Comparison of ENCODE assay signal across 17 cellular contexts in the genomic region with DNA sequence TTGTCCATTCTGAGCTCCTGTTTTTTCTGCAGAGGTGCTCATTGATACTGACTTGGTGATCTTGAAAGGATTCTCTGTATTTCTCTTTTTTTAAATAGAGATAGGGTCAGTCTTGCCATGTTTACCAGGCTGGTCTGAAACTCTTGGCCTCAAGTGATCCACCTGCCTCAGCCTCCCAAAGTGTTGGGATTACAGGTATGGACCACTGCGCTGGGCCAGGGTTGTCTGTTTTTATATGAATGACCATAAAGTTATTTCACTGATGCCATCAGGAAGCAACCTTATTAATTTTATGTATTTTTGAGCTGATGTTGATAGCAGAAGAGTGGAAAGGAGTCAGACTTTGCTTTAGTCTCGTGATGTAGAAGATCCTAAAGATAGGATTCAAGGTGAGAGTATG. TPM values are rescaled to one million over a fixed set of nuclear protein-coding genes. Genes with fewer than 3 reads are reported as not detected.
DNase-seq lines count a peak whose midpoint lies in the region; ATAC-seq and TF ChIP-seq lines count a peak whose summit lies in the region.
"Had no signal": no experiment of that assay in that cellular context is flagged by ENCODE, and none has a peak within 500 bp of the region (broad histone marks: within the 10 kb centered on the region; RNA-seq: fewer than 3 reads in every experiment).

No MANE protein-coding gene starts in this region.

- H3K79me2 ChIP-seq in parathyroid adenoma, result no peaks in the 10 kb centered on the region

- ATAC-seq in RWPE2 (ENCODE audit: low read depth) (no peak), T-helper 17 cell (no peak), GM19452 (IDR thresholded peaks at IDR 0.05; ENCODE audit: unreplicated experiment) (no peak), WTC11 (no peak)
- ATAC-seq: A549, GM23338 had no signal

- H3K4me1 ChIP-seq in RWPE2 (ENCODE audit: insufficient read depth, poor library complexity, severe bottlenecking) (peaks cover 3% of the 10 kb centered on the region), parathyroid adenoma (peaks cover 30% of the 10 kb centered on the region), spleen (peaks cover 0 to 10% (median 2%) of the 10 kb centered on the region in 6 donors)
- H3K4me1 ChIP-seq: A549 had no signal

- no peak for TF ChIP-seq POLR2A in spleen (IDR thresholded peaks at IDR 0.05)

- H3K4me3 ChIP-seq in RWPE2 (ENCODE audit: severe bottlenecking) (no peak overlapping the region), parathyroid adenoma (ENCODE audit: low read depth, low read length) (no peak overlapping the region), spleen (no peak overlapping the region)
- H3K4me3 ChIP-seq: A549, BLaER1, GM23338 had no signal

- H3K36me3 Mint-ChIP-seq in T-helper 17 cell (ENCODE audit: low read depth), result peaks cover 3% of the 10 kb centered on the region
- no peaks in the 10 kb centered on the region for H3K36me3 Mint-ChIP-seq in WTC11
- H3K36me3 Mint-ChIP-seq: CD14-positive monocyte; CD4-positive, alpha-beta memory T cell had no signal

- H3K27ac Mint-ChIP-seq in T-helper 17 cell (peak overlapping the region; percentile 89), WTC11 (no peak overlapping the region)
- H3K27ac Mint-ChIP-seq: CD14-positive monocyte, GM23338 had no signal

- no peak overlapping the region for H3K4me2 ChIP-seq in parathyroid adenoma (ENCODE audit: low read length)
- H3K4me2 ChIP-seq: A549, BLaER1, GM23338 had no signal

- peak overlapping the region; percentile 6 for H2AFZ ChIP-seq in parathyroid adenoma
- H2AFZ ChIP-seq: GM23338 had no signal

- H3K4me3 Mint-ChIP-seq in T-helper 17 cell, result no peak overlapping the region
- no peak overlapping the region for H3K4me3 Mint-ChIP-seq in WTC11
- H3K4me3 Mint-ChIP-seq: GM23338 had no signal

- POLR2A ChIA-PET in WTC11 (lab: Charles Lee), result no interaction called here

- H3K36me3 ChIP-seq in RWPE2 (ENCODE audit: low read depth) (no peaks in the 10 kb centered on the region), parathyroid adenoma (ENCODE audit: control insufficient read depth, insufficient read depth, low read length) (no peaks in the 10 kb centered on the region), spleen (no peaks in the 10 kb centered on the region)
- H3K36me3 ChIP-seq: BLaER1 had no signal

- no peak overlapping the region for H3K9ac ChIP-seq in parathyroid adenoma
- H3K9ac ChIP-seq: BLaER1 had no signal

- H3K4me1 Mint-ChIP-seq in T-helper 17 cell (peaks cover 16% of the 10 kb centered on the region), WTC11 (no peaks in the 10 kb centered on the region)
- H3K4me1 Mint-ChIP-seq: GM23338 had no signal

- 91 to 98% (median 95%) methylated on average over 2 of the region's 2 CpGs for WGBS in spleen, 5 donors

- H3K9me3 ChIP-seq in RWPE2 (ENCODE audit: severe bottlenecking) (no peaks in the 10 kb centered on the region), T-helper 17 cell (ENCODE audit: control insufficient read depth, low read length, poor library complexity, severe bottlenecking) (no peaks in the 10 kb centered on the region), parathyroid adenoma (ENCODE audit: control insufficient read depth, low read length) (no peaks in the 10 kb centered on the region), spleen (no peaks in the 10 kb centered on the region)
- H3K9me3 ChIP-seq: A549, BLaER1 had no signal

- no peaks in the 10 kb centered on the region for H3K27me3 ChIP-seq in RWPE2 (ENCODE audit: insufficient read depth, poor library complexity, severe bottlenecking)
- no peaks in the 10 kb centered on the region for H3K27me3 ChIP-seq in parathyroid adenoma (ENCODE audit: control insufficient read depth, insufficient read depth, low read length)
- no peaks in the 10 kb centered on the region for H3K27me3 ChIP-seq in spleen (replicated peaks in 1 of 7)
- H3K27me3 ChIP-seq: BLaER1 had no signal

- CTCF ChIA-PET in WTC11 (lab: Charles Lee), result interaction anchor here (1.6 kb wide), 1 partner anchor 19 kb away, joined by 3 read pairs; no protein-coding TSS in a partner anchor

- H3K9me3 Mint-ChIP-seq in WTC11, result no peaks in the 10 kb centered on the region
- H3K9me3 Mint-ChIP-seq: CD14-positive monocyte; CD4-positive, alpha-beta memory T cell; GM23338 had no signal

- peak; percentile 19 for DNase-seq in RWPE2 (ENCODE audit: low spot score)
- DNase-seq in T-helper 17 cell, result no peak
- peak; percentile 10 for DNase-seq in spleen
- DNase-seq in UCSD-AML1 (lab: John Stamatoyannopoulos, UW; ENCODE audit: unreplicated experiment), result no peak
- no peak for DNase-seq in WTC11 (ENCODE audit: low spot score)
- DNase-seq: CD4-positive, alpha-beta memory T cell; DMS153; DMS79; GDM1; HCEC 1CT; IMR-90 had no signal

- H3K27me3 Mint-ChIP-seq in T-helper 17 cell, result peaks cover 20% of the 10 kb centered on the region
- H3K27me3 Mint-ChIP-seq in WTC11 (ENCODE audit: low read depth), result no peaks in the 10 kb centered on the region

- TF ChIP-seq CTCF in RWPE2 (IDR thresholded peaks at IDR 0.05; ENCODE audit: poor library complexity, severe bottlenecking) (no peak), parathyroid adenoma (IDR thresholded peaks at IDR 0.05) (no peak), spleen (IDR thresholded peaks at IDR 0.05 in 8 of 11, conservative IDR thresholded peaks at IDR 0.05 in 3 of 11) (no peak), WTC11 (IDR thresholded peaks at IDR 0.05) (no peak)

- H3K27ac ChIP-seq in RWPE2 (ENCODE audit: poor library complexity, severe bottlenecking), result no peak overlapping the region
- no peak overlapping the region for H3K27ac ChIP-seq in parathyroid adenoma
- no peak overlapping the region for H3K27ac ChIP-seq in spleen
- H3K27ac ChIP-seq: A549, BLaER1 had no signal

- intact Hi-C loops in spleen (cut with DNase I; ENCODE audit: low total_unique reads), result no loop called here

TF ChIP-seq in WTC11, 78 proteins besides CTCF, POLR2A, EP300 and RAD21:
- TF ChIP-seq, protein P1, sequence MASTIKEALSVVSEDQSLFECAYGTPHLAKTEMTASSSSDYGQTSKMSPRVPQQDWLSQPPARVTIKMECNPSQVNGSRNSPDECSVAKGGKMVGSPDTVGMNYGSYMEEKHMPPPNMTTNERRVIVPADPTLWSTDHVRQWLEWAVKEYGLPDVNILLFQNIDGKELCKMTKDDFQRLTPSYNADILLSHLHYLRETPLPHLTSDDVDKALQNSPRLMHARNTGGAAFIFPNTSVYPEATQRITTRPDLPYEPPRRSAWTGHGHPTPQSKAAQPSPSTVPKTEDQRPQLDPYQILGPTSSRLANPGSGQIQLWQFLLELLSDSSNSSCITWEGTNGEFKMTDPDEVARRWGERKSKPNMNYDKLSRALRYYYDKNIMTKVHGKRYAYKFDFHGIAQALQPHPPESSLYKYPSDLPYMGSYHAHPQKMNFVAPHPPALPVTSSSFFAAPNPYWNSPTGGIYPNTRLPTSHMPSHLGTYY (CRISPR knock-in tag; IDR thresholded peaks at IDR 0.05), result no peak
- TF ChIP-seq NR3C1 (CRISPR knock-in tag; conservative IDR thresholded peaks at IDR 0.05; ENCODE audit: low read depth) (no peak), JAZF1 (CRISPR knock-in tag; IDR thresholded peaks at IDR 0.05) (no peak), ESRRA (CRISPR knock-in tag; IDR thresholded peaks at IDR 0.05; ENCODE audit: borderline replicate concordance) (no peak)
- TF ChIP-seq, protein P2, sequence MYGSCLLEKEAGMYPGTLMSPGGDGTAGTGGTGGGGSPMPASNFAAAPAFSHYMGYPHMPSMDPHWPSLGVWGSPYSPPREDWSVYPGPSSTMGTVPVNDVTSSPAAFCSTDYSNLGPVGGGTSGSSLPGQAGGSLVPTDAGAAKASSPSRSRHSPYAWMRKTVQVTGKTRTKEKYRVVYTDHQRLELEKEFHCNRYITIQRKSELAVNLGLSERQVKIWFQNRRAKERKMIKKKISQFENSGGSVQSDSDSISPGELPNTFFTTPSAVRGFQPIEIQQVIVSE (CRISPR knock-in tag; IDR thresholded peaks at IDR 0.05; ENCODE audit: borderline replicate concordance), result no peak
- TF ChIP-seq, protein P3, sequence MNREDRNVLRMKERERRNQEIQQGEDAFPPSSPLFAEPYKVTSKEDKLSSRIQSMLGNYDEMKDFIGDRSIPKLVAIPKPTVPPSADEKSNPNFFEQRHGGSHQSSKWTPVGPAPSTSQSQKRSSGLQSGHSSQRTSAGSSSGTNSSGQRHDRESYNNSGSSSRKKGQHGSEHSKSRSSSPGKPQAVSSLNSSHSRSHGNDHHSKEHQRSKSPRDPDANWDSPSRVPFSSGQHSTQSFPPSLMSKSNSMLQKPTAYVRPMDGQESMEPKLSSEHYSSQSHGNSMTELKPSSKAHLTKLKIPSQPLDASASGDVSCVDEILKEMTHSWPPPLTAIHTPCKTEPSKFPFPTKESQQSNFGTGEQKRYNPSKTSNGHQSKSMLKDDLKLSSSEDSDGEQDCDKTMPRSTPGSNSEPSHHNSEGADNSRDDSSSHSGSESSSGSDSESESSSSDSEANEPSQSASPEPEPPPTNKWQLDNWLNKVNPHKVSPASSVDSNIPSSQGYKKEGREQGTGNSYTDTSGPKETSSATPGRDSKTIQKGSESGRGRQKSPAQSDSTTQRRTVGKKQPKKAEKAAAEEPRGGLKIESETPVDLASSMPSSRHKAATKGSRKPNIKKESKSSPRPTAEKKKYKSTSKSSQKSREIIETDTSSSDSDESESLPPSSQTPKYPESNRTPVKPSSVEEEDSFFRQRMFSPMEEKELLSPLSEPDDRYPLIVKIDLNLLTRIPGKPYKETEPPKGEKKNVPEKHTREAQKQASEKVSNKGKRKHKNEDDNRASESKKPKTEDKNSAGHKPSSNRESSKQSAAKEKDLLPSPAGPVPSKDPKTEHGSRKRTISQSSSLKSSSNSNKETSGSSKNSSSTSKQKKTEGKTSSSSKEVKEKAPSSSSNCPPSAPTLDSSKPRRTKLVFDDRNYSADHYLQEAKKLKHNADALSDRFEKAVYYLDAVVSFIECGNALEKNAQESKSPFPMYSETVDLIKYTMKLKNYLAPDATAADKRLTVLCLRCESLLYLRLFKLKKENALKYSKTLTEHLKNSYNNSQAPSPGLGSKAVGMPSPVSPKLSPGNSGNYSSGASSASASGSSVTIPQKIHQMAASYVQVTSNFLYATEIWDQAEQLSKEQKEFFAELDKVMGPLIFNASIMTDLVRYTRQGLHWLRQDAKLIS (CRISPR knock-in tag; IDR thresholded peaks at IDR 0.05; ENCODE audit: borderline replicate concordance), result no peak
TF ChIP-seq in WTC11: peak in this region for 0.

RNA-seq across cellular contexts. Expression of a gene that starts 35.7 kb away (rescaled TPM):
- total RNA-seq in T-helper 17 cell (10 to 100 TPM; 79.0 to 80.3 TPM), spleen (100 to 1,000 TPM in 5 of 7 donors, 10 to 100 TPM in 2; 88.5 to 247 (median 121) TPM), WTC11 (2021) (94.6 to 110 TPM (median 99.0 TPM) in 3 replicates)
- polyA plus RNA-seq in spleen, result 10 to 100 TPM; 28.5 to 50.6 (median 45.2) TPM

Comparison
In these comparisons a context has a peak if more than half of its experiments do, and no peak if none do; other contexts are left out.
1. DNase-seq: peak in RWPE2 (single experiment) and spleen (single experiment); none in T-helper 17 cell (0 of 3), UCSD-AML1 (single experiment) and WTC11 (single experiment).